ENCODE assay signal across 1 cellular context in the genomic region with DNA sequence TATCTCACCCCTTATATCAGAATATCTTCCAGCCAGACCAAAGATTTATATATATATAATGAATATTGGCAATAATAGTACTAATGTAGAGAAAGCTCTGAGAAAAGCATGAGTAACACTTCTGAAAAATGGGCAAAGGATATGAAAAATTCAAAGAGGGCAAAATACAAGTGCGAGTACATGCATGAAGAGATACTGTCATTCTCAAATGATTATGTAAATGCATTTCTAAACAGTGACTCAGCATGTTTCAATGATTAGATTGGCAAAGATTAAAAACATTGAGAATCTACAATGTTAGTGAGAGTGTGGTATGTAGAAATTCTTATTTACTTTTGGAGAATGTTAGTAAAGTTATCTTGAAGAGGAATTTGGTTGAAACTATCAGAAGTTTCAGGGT.
TF ChIP-seq lines count a peak whose summit lies in the region.

No MANE protein-coding gene starts in this region.

TF ChIP-seq in K562, 482 proteins besides CTCF, POLR2A, EP300 and RAD21 (continued from another document):
- no peak for TF ChIP-seq THAP12 (CRISPR knock-in tag; IDR thresholded peaks at IDR 0.05)
- TF ChIP-seq MAFF (IDR thresholded peaks at IDR 0.05; ENCODE audit: low read length) = peak; percentile 43; the same call in 1 of the 2 replicates
- no peak for TF ChIP-seq ZNF717 (CRISPR knock-in tag; IDR thresholded peaks at IDR 0.05)
- TF ChIP-seq HCFC1 (IDR thresholded peaks at IDR 0.05; ENCODE audit: low read depth, low read length) = no peak
- TF ChIP-seq KAT8 (IDR thresholded peaks at IDR 0.05; ENCODE audit: low read depth) = no peak
- no peak for TF ChIP-seq CBX8 (IDR thresholded peaks at IDR 0.05; ENCODE audit: borderline replicate concordance, extremely low read depth, low read depth, low read length, poor library complexity, severe bottlenecking)
- no peak for TF ChIP-seq ZBTB2 (IDR thresholded peaks at IDR 0.05)
- TF ChIP-seq CAMTA2 (CRISPR knock-in tag; conservative IDR thresholded peaks at IDR 0.05) = no peak
- TF ChIP-seq YY1 (IDR thresholded peaks at IDR 0.05; ENCODE audit: borderline replicate concordance in 1 of 3, control insufficient read depth in 1 of 3, extremely low read depth in 1 of 3, insufficient read depth in 3 of 3, insufficient read length in 1 of 3, insufficient replicate concordance in 2 of 3, low read depth in 1 of 3, low read length in 2 of 3) = no peak
- no peak for TF ChIP-seq ZNF551 (CRISPR knock-in tag; IDR thresholded peaks at IDR 0.05)
- no peak for TF ChIP-seq ZNF584 (CRISPR knock-in tag; IDR thresholded peaks at IDR 0.05; ENCODE audit: low read depth)
- TF ChIP-seq FOSL1 (tag; conservative IDR thresholded peaks at IDR 0.05) = 0 out of 2 replicates have a peak, but pooled peaks have one; percentile 36
- TF ChIP-seq, protein P1, sequence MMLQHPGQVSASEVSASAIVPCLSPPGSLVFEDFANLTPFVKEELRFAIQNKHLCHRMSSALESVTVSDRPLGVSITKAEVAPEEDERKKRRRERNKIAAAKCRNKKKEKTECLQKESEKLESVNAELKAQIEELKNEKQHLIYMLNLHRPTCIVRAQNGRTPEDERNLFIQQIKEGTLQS (IDR thresholded peaks at IDR 0.05) = 0 out of 2 replicates have a peak, but pooled peaks have one; percentile 15
- TF ChIP-seq, protein P1 (CRISPR knock-in tag; conservative IDR thresholded peaks at IDR 0.05) = no peak
- no peak for TF ChIP-seq PHTF2 (CRISPR knock-in tag; IDR thresholded peaks at IDR 0.05)
